ENCODE assay signal across 23 cellular contexts in genomic region chr6:107274288-107274687, GRCh38.
"Had no signal": no experiment of that assay in that cellular context is flagged by ENCODE, and none has a peak within 500 bp of the region (broad histone marks: within the 10 kb centered on the region; RNA-seq: fewer than 3 reads in every experiment).

No MANE protein-coding gene starts in this region.

- H3K4me3 Mint-ChIP-seq: activated CD8-positive, alpha-beta T cell treated with anti-CD3 and anti-CD28 coated beads for 36 hours; activated naive CD4-positive, alpha-beta T cell treated with anti-CD3 and anti-CD28 coated beads, Interleukin-2, amount 10 ng/mL, durations not matched to agents 7 days and 5 days; activated naive CD8-positive, alpha-beta T cell treated with anti-CD3 and anti-CD28 coated beads for 36 hours; activated T-cell treated with anti-CD3 and anti-CD28 coated beads, Interleukin-2, amount 50 U/mL, for 72 hours; T-helper 17 cell had no signal

- ATAC-seq: activated CD4-positive, CD25-positive, alpha-beta regulatory T cell treated with anti-CD3 and anti-CD28 coated beads, Interleukin-2, amount 50 U/mL, for 24 hours; activated CD8-positive, alpha-beta T cell treated with anti-CD3 and anti-CD28 coated beads for 36 hours; activated T-cell treated with anti-CD3 and anti-CD28 coated beads, Interleukin-2, amount 50 U/mL, for 72 hours; PC-3; T-helper 17 cell had no signal

- H3K36me3 Mint-ChIP-seq: activated naive CD4-positive, alpha-beta T cell treated with anti-CD3 and anti-CD28 coated beads, Interleukin-2, amount 10 ng/mL, durations not matched to agents 7 days and 5 days; activated naive CD8-positive, alpha-beta T cell treated with anti-CD3 and anti-CD28 coated beads for 36 hours had no signal

- DNase-seq: activated CD4-positive, alpha-beta T cell treated with anti-CD3 and anti-CD28 coated beads for 4 hours; activated CD8-positive, alpha-beta memory T cell treated with anti-CD3 and anti-CD28 coated beads, Interleukin-2, amount 50 U/mL, for 4 hours; activated CD8-positive, alpha-beta T cell treated with anti-CD3 and anti-CD28 coated beads for 36 hours; activated gamma-delta T cell treated with Interleukin-2 at 50 U/mL for 16 hours; activated naive CD4-positive, alpha-beta T cell treated with anti-CD3 and anti-CD28 coated beads, Interleukin-2, amount 10 ng/mL, durations not matched to agents 7 days and 5 days; activated naive CD8-positive, alpha-beta T cell treated with anti-CD3 and anti-CD28 coated beads for 36 hours; activated T-cell treated with anti-CD3 and anti-CD28 coated beads, Interleukin-2, amount 50 U/mL, for 72 hours; brain microvascular endothelial cell; MG63; NCI-H1105; NCI-H1436; NCI-H1694 treated with DMSO at 0.1 percent for 48 hours; NCI-H2029 treated with DMSO at 0.1 percent for 48 hours; NCI-H345; NCI-H510A; NK-92 treated with Interleukin-12 subunit alpha and Interleukin-12 subunit beta, amount 100 ng/mL, for 24 hours; PC-3; SHP77 treated with DMSO at 0.1 percent for 48 hours; T-helper 17 cell; T-helper 9 cell; WERI-Rb-1 had no signal

- H3K9me3 Mint-ChIP-seq: activated CD8-positive, alpha-beta T cell treated with anti-CD3 and anti-CD28 coated beads for 36 hours; activated naive CD4-positive, alpha-beta T cell treated with anti-CD3 and anti-CD28 coated beads, Interleukin-2, amount 10 ng/mL, durations not matched to agents 7 days and 5 days; activated naive CD8-positive, alpha-beta T cell treated with anti-CD3 and anti-CD28 coated beads for 36 hours; activated T-cell treated with anti-CD3 and anti-CD28 coated beads, Interleukin-2, amount 50 U/mL, for 72 hours; activated T-helper 2 cell treated with anti-CD3 and anti-CD28 coated beads, Interferon-gamma antibody, Interleukin-2, Interleukin-4, amounts not matched to agents 10 μg/mL and 5 μg/mL and 100 μg/mL, durations not matched to agents 14 hours and 24 hours and 36 hours had no signal

- H3K27me3 Mint-ChIP-seq: activated CD8-positive, alpha-beta T cell treated with anti-CD3 and anti-CD28 coated beads for 36 hours; activated naive CD4-positive, alpha-beta T cell treated with anti-CD3 and anti-CD28 coated beads, Interleukin-2, amount 10 ng/mL, durations not matched to agents 7 days and 5 days; activated naive CD8-positive, alpha-beta T cell treated with anti-CD3 and anti-CD28 coated beads for 36 hours; T-helper 17 cell had no signal

- H3K27ac Mint-ChIP-seq: activated CD8-positive, alpha-beta T cell treated with anti-CD3 and anti-CD28 coated beads for 36 hours; activated naive CD4-positive, alpha-beta T cell treated with anti-CD3 and anti-CD28 coated beads, Interleukin-2, amount 10 ng/mL, durations not matched to agents 7 days and 5 days; activated naive CD8-positive, alpha-beta T cell treated with anti-CD3 and anti-CD28 coated beads for 36 hours; activated T-cell treated with anti-CD3 and anti-CD28 coated beads, Interleukin-2, amount 50 U/mL, for 72 hours; activated T-helper 2 cell treated with anti-CD3 and anti-CD28 coated beads, Interferon-gamma antibody, Interleukin-2, Interleukin-4, amounts not matched to agents 10 μg/mL and 5 μg/mL and 100 μg/mL, durations not matched to agents 14 hours and 24 hours and 36 hours; T-helper 17 cell had no signal

- H3K4me1 Mint-ChIP-seq: activated naive CD4-positive, alpha-beta T cell treated with anti-CD3 and anti-CD28 coated beads, Interleukin-2, amount 10 ng/mL, durations not matched to agents 7 days and 5 days had no signal
